Comparison of ENCODE assay signal across 1 cellular context in genomic region chr2:74502720-74503505, GRCh38.
TF ChIP-seq lines count a peak whose summit lies in the region.

No MANE protein-coding gene starts in this region.

TF ChIP-seq in K562, 482 proteins besides CTCF, POLR2A, EP300 and RAD21 (continued from another document and continues in another):
- TF ChIP-seq, protein P1, sequence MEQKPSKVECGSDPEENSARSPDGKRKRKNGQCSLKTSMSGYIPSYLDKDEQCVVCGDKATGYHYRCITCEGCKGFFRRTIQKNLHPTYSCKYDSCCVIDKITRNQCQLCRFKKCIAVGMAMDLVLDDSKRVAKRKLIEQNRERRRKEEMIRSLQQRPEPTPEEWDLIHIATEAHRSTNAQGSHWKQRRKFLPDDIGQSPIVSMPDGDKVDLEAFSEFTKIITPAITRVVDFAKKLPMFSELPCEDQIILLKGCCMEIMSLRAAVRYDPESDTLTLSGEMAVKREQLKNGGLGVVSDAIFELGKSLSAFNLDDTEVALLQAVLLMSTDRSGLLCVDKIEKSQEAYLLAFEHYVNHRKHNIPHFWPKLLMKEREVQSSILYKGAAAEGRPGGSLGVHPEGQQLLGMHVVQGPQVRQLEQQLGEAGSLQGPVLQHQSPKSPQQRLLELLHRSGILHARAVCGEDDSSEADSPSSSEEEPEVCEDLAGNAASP (IDR thresholded peaks at IDR 0.05) = no peak
- TF ChIP-seq SIRT6 (IDR thresholded peaks at IDR 0.05; ENCODE audit: low read depth, low read length) (no peak), MEIS2 (IDR thresholded peaks at IDR 0.05; ENCODE audit: partially characterized antibody) (peak; percentile 92), NONO (IDR thresholded peaks at IDR 0.05; ENCODE audit: low read depth in 2 of 2, low read length in 1 of 2) (0 out of 4 replicates have a peak, but pooled peaks of 1 of the 2 experiments have one; percentile 20), TAF9B (IDR thresholded peaks at IDR 0.05; ENCODE audit: partially characterized antibody) (peak; percentile 72), ZNF551 (CRISPR knock-in tag; IDR thresholded peaks at IDR 0.05) (no peak), MCM7 (IDR thresholded peaks at IDR 0.05) (no peak), ZNF77 (CRISPR knock-in tag; IDR thresholded peaks at IDR 0.05) (no peak), POLR2AphosphoS2 (IDR thresholded peaks at IDR 0.05; ENCODE audit: low read length) (no peak), CREB3L1 (IDR thresholded peaks at IDR 0.05; ENCODE audit: borderline replicate concordance, low read depth) (no peak; the same call in 1 of the 2 replicates), ZEB2 (IDR thresholded peaks at IDR 0.05) (0 out of 2 replicates have a peak, but pooled peaks have one; percentile 13), SOX6 (IDR thresholded peaks at IDR 0.05) (peak; percentile 43; the same call in 1 of the 2 replicates), ZNF3 (CRISPR knock-in tag; IDR thresholded peaks at IDR 0.05) (no peak), POLR2H (tag; IDR thresholded peaks at IDR 0.05; ENCODE audit: low read depth) (peak; percentile 79; the same call in 1 of the 2 replicates), HNRNPLL (IDR thresholded peaks at IDR 0.05; ENCODE audit: low read depth, low read length, poor library complexity, severe bottlenecking) (no peak), MCM5 (IDR thresholded peaks at IDR 0.05; ENCODE audit: low read depth) (no peak), ZNF778 (CRISPR knock-in tag; IDR thresholded peaks at IDR 0.05) (no peak), HLTF (IDR thresholded peaks at IDR 0.05) (no peak), ARID2 (IDR thresholded peaks at IDR 0.05) (peak; percentile 36; the same call in 1 of the 2 replicates), CCAR2 (IDR thresholded peaks at IDR 0.05; ENCODE audit: low read depth, low read length) (no peak), ZNF696 (CRISPR knock-in tag; conservative IDR thresholded peaks at IDR 0.05) (no peak), ZNF384 (IDR thresholded peaks at IDR 0.05; ENCODE audit: low read depth, low read length) (no peak), U2AF2 (optimal IDR thresholded peaks at IDR 0.05; ENCODE audit: low read depth, low read length) (no peak), CBFA2T2 (conservative IDR thresholded peaks at IDR 0.05) (0 out of 2 replicates have a peak, but pooled peaks have one; percentile 29), MECOM (CRISPR knock-in tag; IDR thresholded peaks at IDR 0.05) (no peak), TBP (optimal IDR thresholded peaks at IDR 0.05; ENCODE audit: low read depth, low read length) (peak; percentile 77), ZZZ3 (IDR thresholded peaks at IDR 0.05) (no peak), BCOR (IDR thresholded peaks at IDR 0.05) (peak; percentile 67), KLF6 (CRISPR knock-in tag; IDR thresholded peaks at IDR 0.05; ENCODE audit: borderline replicate concordance) (0 out of 2 replicates have a peak, but pooled peaks have one; percentile 58), MNT (conservative IDR thresholded peaks at IDR 0.05) (peak in 1 of 2 experiments; percentile 60; a peak in 3 of 4 replicates), ATF7 (IDR thresholded peaks at IDR 0.05) (peak; percentile 64), ZFPM2 (CRISPR knock-in tag; IDR thresholded peaks at IDR 0.05) (no peak), ZNF644 (tag; IDR thresholded peaks at IDR 0.05; ENCODE audit: low read depth) (no peak), HMGN3 (IDR thresholded peaks at IDR 0.05; ENCODE audit: borderline replicate concordance, extremely low read depth, insufficient read length, low read depth, low read length) (peak; percentile 94), ZNF253 (CRISPR knock-in tag; conservative IDR thresholded peaks at IDR 0.05) (no peak), TAF15 (IDR thresholded peaks at IDR 0.05; ENCODE audit: low read depth, low read length) (no peak), LEF1 (IDR thresholded peaks at IDR 0.05) (peak; percentile 65), ZNF239 (CRISPR knock-in tag; IDR thresholded peaks at IDR 0.05) (no peak), NFE2L1 (tag; IDR thresholded peaks at IDR 0.05; ENCODE audit: borderline replicate concordance, low read depth) (no peak), JUN (IDR thresholded peaks at IDR 0.05; ENCODE audit: borderline replicate concordance, low read depth, low read length) (peak; percentile 87), JUN (CRISPR knock-in tag; IDR thresholded peaks at IDR 0.05; ENCODE audit: borderline replicate concordance) (0 out of 2 replicates have a peak, but pooled peaks have one; percentile 10), USF1 (CRISPR knock-in tag; IDR thresholded peaks at IDR 0.05) (peak; percentile 51; the same call in 1 of the 2 replicates), ZC3H11A (IDR thresholded peaks at IDR 0.05; ENCODE audit: low read depth, low read length) (no peak), TCF7 (IDR thresholded peaks at IDR 0.05; ENCODE audit: borderline replicate concordance) (no peak), CXXC5 (CRISPR knock-in tag; IDR thresholded peaks at IDR 0.05) (peak; percentile 83), PKNOX1 (IDR thresholded peaks at IDR 0.05) (peak; percentile 67), RB1 (IDR thresholded peaks at IDR 0.05; ENCODE audit: low read depth) (peak; percentile 66; the same call in 1 of the 2 replicates), ILF3 (IDR thresholded peaks at IDR 0.05; ENCODE audit: borderline replicate concordance) (no peak; the same call in 1 of the 2 replicates), PHB (CRISPR knock-in tag; IDR thresholded peaks at IDR 0.05) (peak; percentile 64; the same call in 1 of the 2 replicates)
- TF ChIP-seq, protein P2, sequence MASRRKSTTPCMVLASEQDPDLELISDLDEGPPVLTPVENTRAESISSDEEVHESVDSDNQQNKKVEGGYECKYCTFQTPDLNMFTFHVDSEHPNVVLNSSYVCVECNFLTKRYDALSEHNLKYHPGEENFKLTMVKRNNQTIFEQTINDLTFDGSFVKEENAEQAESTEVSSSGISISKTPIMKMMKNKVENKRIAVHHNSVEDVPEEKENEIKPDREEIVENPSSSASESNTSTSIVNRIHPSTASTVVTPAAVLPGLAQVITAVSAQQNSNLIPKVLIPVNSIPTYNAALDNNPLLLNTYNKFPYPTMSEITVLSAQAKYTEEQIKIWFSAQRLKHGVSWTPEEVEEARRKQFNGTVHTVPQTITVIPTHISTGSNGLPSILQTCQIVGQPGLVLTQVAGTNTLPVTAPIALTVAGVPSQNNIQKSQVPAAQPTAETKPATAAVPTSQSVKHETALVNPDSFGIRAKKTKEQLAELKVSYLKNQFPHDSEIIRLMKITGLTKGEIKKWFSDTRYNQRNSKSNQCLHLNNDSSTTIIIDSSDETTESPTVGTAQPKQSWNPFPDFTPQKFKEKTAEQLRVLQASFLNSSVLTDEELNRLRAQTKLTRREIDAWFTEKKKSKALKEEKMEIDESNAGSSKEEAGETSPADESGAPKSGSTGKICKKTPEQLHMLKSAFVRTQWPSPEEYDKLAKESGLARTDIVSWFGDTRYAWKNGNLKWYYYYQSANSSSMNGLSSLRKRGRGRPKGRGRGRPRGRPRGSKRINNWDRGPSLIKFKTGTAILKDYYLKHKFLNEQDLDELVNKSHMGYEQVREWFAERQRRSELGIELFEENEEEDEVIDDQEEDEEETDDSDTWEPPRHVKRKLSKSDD (conservative IDR thresholded peaks at IDR 0.05; ENCODE audit: low read length) = 0 out of 2 replicates have a peak, but pooled peaks have one; percentile 65
- TF ChIP-seq, protein P3, sequence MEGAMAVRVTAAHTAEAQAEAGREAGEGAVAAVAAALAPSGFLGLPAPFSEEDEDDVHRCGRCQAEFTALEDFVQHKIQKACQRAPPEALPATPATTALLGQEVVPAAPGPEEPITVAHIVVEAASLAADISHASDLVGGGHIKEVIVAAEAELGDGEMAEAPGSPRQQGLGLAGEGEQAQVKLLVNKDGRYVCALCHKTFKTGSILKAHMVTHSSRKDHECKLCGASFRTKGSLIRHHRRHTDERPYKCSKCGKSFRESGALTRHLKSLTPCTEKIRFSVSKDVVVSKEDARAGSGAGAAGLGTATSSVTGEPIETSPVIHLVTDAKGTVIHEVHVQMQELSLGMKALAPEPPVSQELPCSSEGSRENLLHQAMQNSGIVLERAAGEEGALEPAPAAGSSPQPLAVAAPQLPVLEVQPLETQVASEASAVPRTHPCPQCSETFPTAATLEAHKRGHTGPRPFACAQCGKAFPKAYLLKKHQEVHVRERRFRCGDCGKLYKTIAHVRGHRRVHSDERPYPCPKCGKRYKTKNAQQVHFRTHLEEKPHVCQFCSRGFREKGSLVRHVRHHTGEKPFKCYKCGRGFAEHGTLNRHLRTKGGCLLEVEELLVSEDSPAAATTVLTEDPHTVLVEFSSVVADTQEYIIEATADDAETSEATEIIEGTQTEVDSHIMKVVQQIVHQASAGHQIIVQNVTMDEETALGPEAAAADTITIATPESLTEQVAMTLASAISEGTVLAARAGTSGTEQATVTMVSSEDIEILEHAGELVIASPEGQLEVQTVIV (CRISPR knock-in tag; IDR thresholded peaks at IDR 0.05; ENCODE audit: borderline replicate concordance) = no peak
- TF ChIP-seq, protein P4, sequence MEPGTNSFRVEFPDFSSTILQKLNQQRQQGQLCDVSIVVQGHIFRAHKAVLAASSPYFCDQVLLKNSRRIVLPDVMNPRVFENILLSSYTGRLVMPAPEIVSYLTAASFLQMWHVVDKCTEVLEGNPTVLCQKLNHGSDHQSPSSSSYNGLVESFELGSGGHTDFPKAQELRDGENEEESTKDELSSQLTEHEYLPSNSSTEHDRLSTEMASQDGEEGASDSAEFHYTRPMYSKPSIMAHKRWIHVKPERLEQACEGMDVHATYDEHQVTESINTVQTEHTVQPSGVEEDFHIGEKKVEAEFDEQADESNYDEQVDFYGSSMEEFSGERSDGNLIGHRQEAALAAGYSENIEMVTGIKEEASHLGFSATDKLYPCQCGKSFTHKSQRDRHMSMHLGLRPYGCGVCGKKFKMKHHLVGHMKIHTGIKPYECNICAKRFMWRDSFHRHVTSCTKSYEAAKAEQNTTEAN (CRISPR knock-in tag; IDR thresholded peaks at IDR 0.05) = no peak
- TF ChIP-seq, protein P5, sequence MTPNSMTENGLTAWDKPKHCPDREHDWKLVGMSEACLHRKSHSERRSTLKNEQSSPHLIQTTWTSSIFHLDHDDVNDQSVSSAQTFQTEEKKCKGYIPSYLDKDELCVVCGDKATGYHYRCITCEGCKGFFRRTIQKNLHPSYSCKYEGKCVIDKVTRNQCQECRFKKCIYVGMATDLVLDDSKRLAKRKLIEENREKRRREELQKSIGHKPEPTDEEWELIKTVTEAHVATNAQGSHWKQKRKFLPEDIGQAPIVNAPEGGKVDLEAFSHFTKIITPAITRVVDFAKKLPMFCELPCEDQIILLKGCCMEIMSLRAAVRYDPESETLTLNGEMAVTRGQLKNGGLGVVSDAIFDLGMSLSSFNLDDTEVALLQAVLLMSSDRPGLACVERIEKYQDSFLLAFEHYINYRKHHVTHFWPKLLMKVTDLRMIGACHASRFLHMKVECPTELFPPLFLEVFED (CRISPR knock-in tag; conservative IDR thresholded peaks at IDR 0.05) = no peak
- TF ChIP-seq, protein P6, sequence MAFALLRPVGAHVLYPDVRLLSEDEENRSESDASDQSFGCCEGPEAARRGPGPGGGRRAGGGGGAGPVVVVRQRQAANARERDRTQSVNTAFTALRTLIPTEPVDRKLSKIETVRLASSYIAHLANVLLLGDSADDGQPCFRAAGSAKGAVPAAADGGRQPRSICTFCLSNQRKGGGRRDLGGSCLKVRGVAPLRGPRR (CRISPR knock-in tag; IDR thresholded peaks at IDR 0.05) = no peak
- TF ChIP-seq, protein P7, sequence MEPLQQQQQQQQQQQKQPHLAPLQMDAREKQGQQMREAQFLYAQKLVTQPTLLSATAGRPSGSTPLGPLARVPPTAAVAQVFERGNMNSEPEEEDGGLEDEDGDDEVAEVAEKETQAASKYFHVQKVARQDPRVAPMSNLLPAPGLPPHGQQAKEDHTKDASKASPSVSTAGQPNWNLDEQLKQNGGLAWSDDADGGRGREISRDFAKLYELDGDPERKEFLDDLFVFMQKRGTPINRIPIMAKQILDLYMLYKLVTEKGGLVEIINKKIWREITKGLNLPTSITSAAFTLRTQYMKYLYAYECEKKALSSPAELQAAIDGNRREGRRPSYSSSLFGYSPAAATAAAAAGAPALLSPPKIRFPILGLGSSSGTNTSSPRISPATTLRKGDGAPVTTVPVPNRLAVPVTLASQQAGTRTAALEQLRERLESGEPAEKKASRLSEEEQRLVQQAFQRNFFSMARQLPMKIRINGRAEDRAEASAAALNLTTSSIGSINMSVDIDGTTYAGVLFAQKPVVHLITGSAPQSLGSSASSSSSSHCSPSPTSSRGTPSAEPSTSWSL (CRISPR knock-in tag; IDR thresholded peaks at IDR 0.05; ENCODE audit: borderline replicate concordance) = no peak
